5 cellular contexts compared by ENCODE assay signal in the genomic region with DNA sequence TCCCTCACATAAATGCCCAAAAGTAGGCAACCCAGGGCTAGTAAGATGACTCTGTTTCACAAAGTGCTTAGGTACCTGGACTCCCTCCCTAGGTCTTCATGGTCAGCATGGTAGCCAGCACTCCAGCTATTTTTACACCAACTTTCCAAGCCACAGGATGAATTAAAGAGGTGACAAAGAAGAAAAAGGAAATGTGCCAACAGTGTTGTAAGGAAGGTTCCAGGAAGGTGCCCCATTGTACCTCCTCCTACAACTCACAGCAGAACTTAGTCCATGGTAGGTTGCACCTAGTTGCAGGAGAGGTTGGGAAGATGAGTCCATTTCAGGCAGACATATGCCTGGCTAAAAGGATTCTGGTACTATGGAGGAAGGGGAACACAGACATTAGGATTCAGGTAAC.
"Had no signal": no experiment of that assay in that cellular context is flagged by ENCODE, and none has a peak within 500 bp of the region (broad histone marks: within the 10 kb centered on the region; RNA-seq: fewer than 3 reads in every experiment).

No MANE protein-coding gene starts in this region.

- H3K4me3 ChIP-seq: GM23248, K562 had no signal

- H3K27ac ChIP-seq: GM23248 had no signal

- DNase-seq: GM23248, H9, HCEC 1CT, IMR-90 had no signal
